In the genomic region with DNA sequence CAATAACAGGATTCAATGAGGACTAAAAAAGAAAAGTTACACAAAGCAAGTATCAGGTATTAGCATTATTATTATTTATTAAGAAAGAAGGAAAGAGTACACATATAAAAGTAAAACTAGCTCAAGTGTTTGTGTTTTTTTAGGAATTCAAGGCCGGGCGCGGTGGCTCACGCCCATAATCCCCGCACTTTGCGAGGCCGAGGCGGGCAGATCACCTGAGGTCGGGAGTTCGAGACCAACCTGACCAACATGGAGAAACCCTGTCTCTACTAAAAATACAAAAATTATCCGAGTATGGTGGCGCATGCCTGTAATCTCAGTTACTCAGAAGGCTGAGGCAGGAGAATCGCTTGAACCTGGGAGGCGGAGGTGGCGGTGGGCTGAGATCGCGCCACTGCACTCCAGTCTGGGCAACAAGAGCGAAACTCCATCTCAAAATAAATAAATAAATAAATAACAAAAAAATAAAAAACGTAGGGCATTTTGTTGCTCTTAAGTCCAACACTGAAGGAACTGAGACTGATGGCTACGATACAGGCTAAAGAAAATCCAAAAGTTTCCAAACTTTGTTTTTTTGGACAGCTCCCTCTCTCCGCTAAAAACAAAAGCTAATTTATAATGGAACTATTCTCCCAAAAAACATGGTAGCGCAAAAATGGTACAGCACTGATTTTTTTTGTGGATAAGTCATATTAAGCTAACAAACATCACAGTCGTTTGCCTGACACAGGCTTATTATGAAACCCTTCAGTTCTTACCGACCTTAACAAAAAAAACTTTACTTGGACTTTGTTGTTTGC, we compare ENCODE assay signal across 10 cellular contexts. TPM values are rescaled to one million over a fixed set of nuclear protein-coding genes. Genes with fewer than 3 reads are reported as not detected.
A peak's percentile ranks its signal among the peaks of the same experiment; 100 is the strongest.
DNase-seq lines count a peak whose midpoint lies in the region; ATAC-seq and TF ChIP-seq lines count a peak whose summit lies in the region.
"Had no signal": no experiment of that assay in that cellular context is flagged by ENCODE, and none has a peak within 500 bp of the region (broad histone marks: within the 10 kb centered on the region; RNA-seq: fewer than 3 reads in every experiment).

No MANE protein-coding gene starts in this region.

- peak overlapping the region; percentile 78 for H3K4me3 ChIP-seq in AG10803 (ENCODE audit: low read length)
- peak overlapping the region; percentile 99 for H3K4me3 ChIP-seq in Jurkat, Clone E6-1 (ENCODE audit: low read length)
- peak overlapping the region; percentile 97 for H3K4me3 ChIP-seq in coronary artery

- ATAC-seq in natural killer cell = no peak

- peak overlapping the region; percentile 99 for H3K4me3 Mint-ChIP-seq in natural killer cell

- intact Hi-C loops in natural killer cell (cut with micrococcal nuclease) = loop anchor here (5.0 kb wide), 3 partner anchors 131 to 531 kb away; a partner anchor contains a TSS

- no peaks in the 10 kb centered on the region for H3K9me3 Mint-ChIP-seq in natural killer cell

- peaks cover 46 to 62% of the 10 kb centered on the region in 2 donors for H3K4me1 Mint-ChIP-seq in natural killer cell

- no peak overlapping the region for H3K27ac ChIP-seq in coronary artery

- H3K27me3 Mint-ChIP-seq in natural killer cell (ENCODE audit: low read depth in 2 of 2) = no peaks in the 10 kb centered on the region

- DNase-seq in AG10803 (ENCODE audit: low read depth) (no peak), coronary artery (ENCODE audit: low spot score) (no peak), natural killer cell (no peak), ureter (ENCODE audit: low spot score) (no peak), islet precursor cell (no peak), OCI-M1 (lab: John Stamatoyannopoulos, UW) (no peak), globus pallidus (ENCODE audit: low spot score) (no peak)
- DNase-seq in Jurkat, Clone E6-1 (ENCODE audit: low read depth, low spot score) = no peak
- DNase-seq: left lung, substantia nigra had no signal

- TF ChIP-seq CTCF in AG10803 (conservative IDR thresholded peaks at IDR 0.05; ENCODE audit: low read length) (no peak), coronary artery (IDR thresholded peaks at IDR 0.05) (no peak), natural killer cell (IDR thresholded peaks at IDR 0.05) (no peak)

- H3K36me3 Mint-ChIP-seq in natural killer cell = no peaks in the 10 kb centered on the region

- peak overlapping the region; percentile 95 to 99 for H3K27ac Mint-ChIP-seq in natural killer cell

RNA-seq across cellular contexts. Expression of a gene that starts 1.7 kb away (rescaled TPM):
- polyA plus RNA-seq in Jurkat, Clone E6-1 (2012; ENCODE audit: insufficient read depth, insufficient read length) = 24.9 TPM
- total RNA-seq in natural killer cell = 10 to 100 TPM; 38.5 to 51.2 (median 41.4) TPM
- total RNA-seq in ureter = 75.5 TPM
